In the genomic region with DNA sequence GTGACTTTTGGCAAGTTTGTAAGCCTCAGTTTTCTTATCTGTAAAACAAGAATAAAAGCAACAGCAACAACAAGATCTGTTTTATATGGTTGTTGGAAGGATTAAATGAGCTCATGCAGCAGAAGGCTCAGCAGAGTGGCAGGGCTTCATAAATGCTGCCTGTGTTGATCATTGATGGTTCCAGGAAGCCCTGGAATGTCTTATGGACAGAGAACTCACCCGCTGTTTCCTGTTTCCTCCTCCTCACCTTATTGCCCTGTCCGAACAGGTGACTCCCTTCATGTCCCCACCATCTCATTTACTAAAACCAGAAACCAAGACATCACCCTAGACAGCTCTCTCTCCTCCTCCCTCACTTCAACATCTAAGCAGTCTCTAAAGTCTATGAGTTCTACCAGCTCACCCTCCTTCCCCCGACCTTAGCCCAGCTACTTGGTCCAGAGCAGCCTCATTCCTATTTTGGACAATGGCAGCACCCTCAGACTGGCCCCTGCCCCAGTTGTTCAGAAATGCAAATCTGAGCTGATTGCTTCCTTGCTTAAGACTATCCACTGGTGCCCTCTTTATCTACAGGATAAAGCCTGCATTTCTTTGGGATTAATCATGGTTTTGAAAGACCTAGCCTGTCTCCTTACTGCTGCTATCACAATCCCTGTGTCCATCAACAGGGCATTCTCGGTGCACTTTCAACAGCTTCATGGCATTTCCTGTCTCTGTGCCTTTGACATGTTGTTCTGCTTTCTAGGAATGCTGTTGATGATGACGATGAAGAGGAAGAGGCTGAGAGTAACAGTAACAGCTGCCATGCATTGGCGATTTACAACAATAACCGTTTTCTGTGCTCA, we compare ENCODE assay signal across 1 cellular context.
TF ChIP-seq lines count a peak whose summit lies in the region.

No MANE protein-coding gene starts in this region.

TF ChIP-seq in HCT116, 20 proteins besides CTCF, POLR2A, EP300 and RAD21 (continued from another document):
- TF ChIP-seq, protein P1, sequence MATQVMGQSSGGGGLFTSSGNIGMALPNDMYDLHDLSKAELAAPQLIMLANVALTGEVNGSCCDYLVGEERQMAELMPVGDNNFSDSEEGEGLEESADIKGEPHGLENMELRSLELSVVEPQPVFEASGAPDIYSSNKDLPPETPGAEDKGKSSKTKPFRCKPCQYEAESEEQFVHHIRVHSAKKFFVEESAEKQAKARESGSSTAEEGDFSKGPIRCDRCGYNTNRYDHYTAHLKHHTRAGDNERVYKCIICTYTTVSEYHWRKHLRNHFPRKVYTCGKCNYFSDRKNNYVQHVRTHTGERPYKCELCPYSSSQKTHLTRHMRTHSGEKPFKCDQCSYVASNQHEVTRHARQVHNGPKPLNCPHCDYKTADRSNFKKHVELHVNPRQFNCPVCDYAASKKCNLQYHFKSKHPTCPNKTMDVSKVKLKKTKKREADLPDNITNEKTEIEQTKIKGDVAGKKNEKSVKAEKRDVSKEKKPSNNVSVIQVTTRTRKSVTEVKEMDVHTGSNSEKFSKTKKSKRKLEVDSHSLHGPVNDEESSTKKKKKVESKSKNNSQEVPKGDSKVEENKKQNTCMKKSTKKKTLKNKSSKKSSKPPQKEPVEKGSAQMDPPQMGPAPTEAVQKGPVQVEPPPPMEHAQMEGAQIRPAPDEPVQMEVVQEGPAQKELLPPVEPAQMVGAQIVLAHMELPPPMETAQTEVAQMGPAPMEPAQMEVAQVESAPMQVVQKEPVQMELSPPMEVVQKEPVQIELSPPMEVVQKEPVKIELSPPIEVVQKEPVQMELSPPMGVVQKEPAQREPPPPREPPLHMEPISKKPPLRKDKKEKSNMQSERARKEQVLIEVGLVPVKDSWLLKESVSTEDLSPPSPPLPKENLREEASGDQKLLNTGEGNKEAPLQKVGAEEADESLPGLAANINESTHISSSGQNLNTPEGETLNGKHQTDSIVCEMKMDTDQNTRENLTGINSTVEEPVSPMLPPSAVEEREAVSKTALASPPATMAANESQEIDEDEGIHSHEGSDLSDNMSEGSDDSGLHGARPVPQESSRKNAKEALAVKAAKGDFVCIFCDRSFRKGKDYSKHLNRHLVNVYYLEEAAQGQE (IDR thresholded peaks at IDR 0.05; ENCODE audit: low read depth): no peak
